In genomic region chr13:44814144-44814543, GRCh38 we compare ENCODE assay signal across 29 cellular contexts.
"Had no signal": no experiment of that assay in that cellular context is flagged by ENCODE, and none has a peak within 500 bp of the region (broad histone marks: within the 10 kb centered on the region; RNA-seq: fewer than 3 reads in every experiment).

No MANE protein-coding gene starts in this region.

- H3K4me3 ChIP-seq: MG63, SK-N-MC had no signal

- ATAC-seq: activated naive CD8-positive, alpha-beta T cell treated with anti-CD3 and anti-CD28 coated beads, Interleukin-2, amount 50 U/mL, for 24 hours; Panc1; Right ventricle myocardium inferior; T-cell had no signal

- H3K36me3 ChIP-seq: brain microvascular endothelial cell, MG63 had no signal

- DNase-seq: activated CD4-positive, alpha-beta memory T cell treated with anti-CD3 and anti-CD28 coated beads, Interleukin-2, amount 10 ng/mL, durations not matched to agents 7 days and 5 days; activated CD4-positive, alpha-beta T cell treated with anti-CD3 and anti-CD28 coated beads, Interleukin-2, amount 50 U/mL, for 1 hour; activated CD4-positive, CD25-positive, alpha-beta regulatory T cell; activated CD8-positive, alpha-beta memory T cell treated with anti-CD3 and anti-CD28 coated beads, Interleukin-2, amount 50 U/mL, for 4 hours; activated effector memory CD4-positive, alpha-beta T cell treated with Interleukin-2 at 50 U/mL for 16 hours; activated naive CD4-positive, alpha-beta T cell; activated naive CD8-positive, alpha-beta T cell treated with anti-CD3 and anti-CD28 coated beads, Interleukin-2, amount 50 U/mL, for 24 hours; activated T-cell treated with anti-CD3 and anti-CD28 coated beads, Interleukin-2, amount 50 U/mL, for 1 hour; amniotic stem cell; brain microvascular endothelial cell; MG63; MV-4-11; NCI-H1092 treated with DMSO at 0.1 percent for 48 hours; NCI-H1417 treated with DMSO at 0.1 percent for 48 hours; NCI-H1694 treated with DMSO at 0.1 percent for 48 hours; NCI-H2029 treated with DMSO at 0.1 percent for 48 hours; NCI-H345; NCI-H510A; NCI-H526 treated with DMSO at 0.1 percent for 48 hours; NCI-H82; RPMI8226; T-cell; T-helper 2 cell; T1000 had no signal

- H3K27me3 ChIP-seq: brain microvascular endothelial cell, MG63 had no signal

- H3K27ac ChIP-seq: brain microvascular endothelial cell, KMS-11, SK-N-MC, VCaP had no signal

- H3K4me2 ChIP-seq: KMS-11 had no signal

- H3K9me3 ChIP-seq: MG63 had no signal
